Comparison of ENCODE assay signal across 8 cellular contexts in genomic region chr1:108560430-108561144, GRCh38. TPM values are rescaled to one million over a fixed set of nuclear protein-coding genes. Genes with fewer than 3 reads are reported as not detected.
A peak's percentile ranks its signal among the peaks of the same experiment; 100 is the strongest.
DNase-seq lines count a peak whose midpoint lies in the region; ATAC-seq, FAIRE-seq and TF ChIP-seq lines count a peak whose summit lies in the region.

No MANE protein-coding gene starts in this region.

- no TSS peak for BruUV-seq in HCT116 (replicated peaks; lab: Mats Ljungman, UMichigan)
- BruUV-seq in GM12878 (replicated peaks; lab: Mats Ljungman, UMichigan) = no TSS peak

- no peaks in the 10 kb centered on the region for H4K20me1 ChIP-seq in HCT116 (ENCODE audit: insufficient read depth)
- no peaks in the 10 kb centered on the region for H4K20me1 ChIP-seq in GM12878 (ENCODE audit: control insufficient read depth, insufficient read depth)

- POLR2A ChIA-PET in HCT116 (lab: Charles Lee) = interaction anchor here (2.4 kb wide), 1 partner anchor 48 kb away, joined by 8 read pairs; no protein-coding TSS in a partner anchor
- POLR2A ChIA-PET in GM12878 (lab: Charles Lee) = interaction anchor here (0.5 to 2.9 kb wide), 9 partner anchors 10 to 362 kb away, joined by 3 to 24 read pairs (median 4); partner anchors contain the start of gene PRPF38B

- intact Hi-C loops in HCT116 (cut with micrococcal nuclease) = loop anchor here (1.0 to 5.0 kb wide), 3 partner anchors 48 to 778 kb away; no protein-coding TSS in a partner anchor
- intact Hi-C loops in GM12878 (cut with micrococcal nuclease; ENCODE audit: unreplicated experiment) = loop anchor here (1.0 to 2.0 kb wide), 3 partner anchors 28 to 82 kb away; no protein-coding TSS in a partner anchor

- TF ChIP-seq POLR2A in HCT116 (IDR thresholded peaks at IDR 0.05; ENCODE audit: borderline replicate concordance, extremely low read depth, insufficient read depth, insufficient read length) (peak; percentile 38), GM12878 (IDR thresholded peaks at IDR 0.05; ENCODE audit: low read depth, low read length) (peak; percentile 68)

- H3K36me3 ChIP-seq in HCT116 (ENCODE audit: control insufficient read depth in 1 of 2, insufficient read depth in 2 of 2, low read length in 2 of 2) (no peaks in the 10 kb centered on the region), GM12878 (ENCODE audit: control insufficient read depth in 2 of 2, insufficient read depth in 2 of 2, low read length in 1 of 2) (no peaks in the 10 kb centered on the region), small intestine (ENCODE audit: control insufficient read depth in 2 of 2, insufficient read depth in 2 of 2, low read length in 2 of 2) (no peaks in the 10 kb centered on the region)

- no peaks in the 10 kb centered on the region for H3K9me2 ChIP-seq in HCT116 (ENCODE audit: insufficient read depth)

- peak overlapping the region; percentile 64 to 70 for H3K4me3 ChIP-seq in HCT116 (replicated peaks in 1 of 2; ENCODE audit: low read depth in 1 of 2, low read length in 2 of 2)
- peak overlapping the region; percentile 71 for H3K4me3 ChIP-seq in GM12878
- peak overlapping the region; percentile 79 to 85 for H3K4me3 ChIP-seq in small intestine (ENCODE audit: low read depth in 1 of 2, low read length in 2 of 2)

- no peaks in the 10 kb centered on the region for H3K27me3 ChIP-seq in HCT116 (ENCODE audit: insufficient read depth, low read length)
- H3K27me3 ChIP-seq in GM12878 (replicated peaks in 1 of 2; ENCODE audit: control insufficient read depth in 2 of 2, insufficient read depth in 2 of 2, low read length in 1 of 2) = no peaks in the 10 kb centered on the region
- H3K27me3 ChIP-seq in small intestine (ENCODE audit: control insufficient read depth in 2 of 2, insufficient read depth in 2 of 2, low read length in 2 of 2) = no peaks in the 10 kb centered on the region

- peaks cover 2% of the 10 kb centered on the region for H3K36me3 Mint-ChIP-seq in T-helper 17 cell (ENCODE audit: low read depth)

- H3K79me2 ChIP-seq in HCT116 (ENCODE audit: insufficient read depth, low read length) (0 out of 2 replicates have a peak, but pooled peaks cover 6% of the 10 kb centered on the region), GM12878 (ENCODE audit: control insufficient read depth, insufficient read depth, low read length) (peaks cover 2% of the 10 kb centered on the region)

- H3K27me3 Mint-ChIP-seq in T-helper 17 cell = no peaks in the 10 kb centered on the region

- no peaks in the 10 kb centered on the region for H3K9me3 ChIP-seq in HCT116 (ENCODE audit: control insufficient read depth in 1 of 2, insufficient read depth in 1 of 2, low read depth in 1 of 2, low read length in 2 of 2)
- no peaks in the 10 kb centered on the region for H3K9me3 ChIP-seq in T-helper 17 cell (ENCODE audit: control insufficient read depth, low read length, poor library complexity, severe bottlenecking)
- no peaks in the 10 kb centered on the region for H3K9me3 ChIP-seq in GM12878 (replicated peaks; ENCODE audit: control insufficient read depth, insufficient read depth, low read length)
- H3K9me3 ChIP-seq in small intestine (ENCODE audit: control insufficient read depth, low read depth) = no peaks in the 10 kb centered on the region

- H3K4me2 ChIP-seq in HCT116 (ENCODE audit: low read length) (peak overlapping the region; percentile 76), GM12878 (ENCODE audit: control insufficient read depth, insufficient read depth) (peak overlapping the region; percentile 97)

- TF ChIP-seq EP300 in GM12878 (IDR thresholded peaks at IDR 0.05; ENCODE audit: borderline replicate concordance in 1 of 2, control insufficient read depth in 1 of 2, low read depth in 2 of 2, low read length in 2 of 2) = no peak

- ATAC-seq in HCT116 = peak; percentile 72
- ATAC-seq in T-helper 17 cell = peak; percentile 8
- ATAC-seq in GM12878 = peak; percentile 3
- no peak for ATAC-seq in GM19035 (IDR thresholded peaks at IDR 0.05; ENCODE audit: unreplicated experiment)

- in situ Hi-C loops in GM12878 (cut with MboI) = loop anchor here (5.0 to 10.0 kb wide), 2 partner anchors 48 to 356 kb away; partner anchors contain the start of gene SLC25A24

- no peak for TF ChIP-seq RAD21 in HCT116 (IDR thresholded peaks at IDR 0.05; ENCODE audit: low read depth)
- no peak for TF ChIP-seq RAD21 in GM12878 (IDR thresholded peaks at IDR 0.05; ENCODE audit: insufficient read depth, low read depth, low read length)

- peak; percentile 72 for DNase-seq in GM10266 (ENCODE audit: extremely low spot score)
- DNase-seq in HCT116 (ENCODE audit: low read depth, low spot score) = peak; percentile 70
- peak; percentile 83 for DNase-seq in NAMALWA (ENCODE audit: low spot score)
- DNase-seq in T-helper 17 cell = peak in 2 of 3 donors; percentile 18 to 33
- DNase-seq in GM12878 (ENCODE audit: low read depth, low spot score) = no peak
- DNase-seq in iPS-NIHi11 (ENCODE audit: low spot score) = peak; percentile 40
- peak; percentile 37 for DNase-seq in small intestine

- FAIRE-seq in GM12878 (lab: Jason Lieb, UNC) (no peak), small intestine (lab: Jason Lieb, UNC) (no peak)

- H3K27ac ChIP-seq in HCT116 (ENCODE audit: low read depth, low read length) = peak overlapping the region; percentile 48; the same call in 1 of the 2 replicates
- peak overlapping the region; percentile 19; the same call in 1 of the 2 replicates for H3K27ac ChIP-seq in GM12878 (ENCODE audit: control insufficient read depth, insufficient read depth)
- peak overlapping the region; percentile 80 to 91 for H3K27ac ChIP-seq in small intestine (ENCODE audit: low read depth in 1 of 2, low read length in 1 of 2)

- H2AFZ ChIP-seq in HCT116 (ENCODE audit: low read depth, low read length, poor library complexity, severe bottlenecking) (no peak overlapping the region), GM12878 (ENCODE audit: control insufficient read depth, low read depth, low read length) (peak overlapping the region; percentile 82)

- H3K4me1 Mint-ChIP-seq in T-helper 17 cell = peaks cover 30% of the 10 kb centered on the region

- H3K9ac ChIP-seq in HCT116 (ENCODE audit: low read length) (peak overlapping the region; percentile 56), GM12878 (ENCODE audit: control insufficient read depth, insufficient read depth, low read length) (peak overlapping the region; percentile 60)

- H3K4me3 Mint-ChIP-seq in T-helper 17 cell = peak overlapping the region; percentile 98

- H3K4me1 ChIP-seq in HCT116 (ENCODE audit: control insufficient read depth in 1 of 2, insufficient read depth in 2 of 2, low read length in 2 of 2) (peaks cover 11 to 23% of the 10 kb centered on the region in 2 experiments), GM12878 (ENCODE audit: control insufficient read depth, insufficient read depth, low read length) (peaks cover 29% of the 10 kb centered on the region), small intestine (ENCODE audit: control insufficient read depth in 2 of 2, insufficient read depth in 1 of 2, low read depth in 1 of 2, low read length in 1 of 2) (peaks cover 0 to 5% of the 10 kb centered on the region in 2 donors)

- TF ChIP-seq CTCF in GM10266 (IDR thresholded peaks at IDR 0.05; ENCODE audit: control insufficient read depth, insufficient read depth, low read depth, missing control alignments) = no peak
- TF ChIP-seq CTCF in HCT116 (IDR thresholded peaks at IDR 0.05 in 2 of 3, conservative IDR thresholded peaks at IDR 0.05 in 1 of 3; ENCODE audit: borderline replicate concordance in 1 of 3, insufficient read depth in 1 of 3, low read depth in 2 of 3, low read length in 2 of 3) = no peak
- 0 out of 6 replicates have a peak, but pooled peaks of 2 of the 3 experiments have one; percentile 3 to 15 for TF ChIP-seq CTCF in GM12878 (IDR thresholded peaks at IDR 0.05 in 2 of 3, conservative IDR thresholded peaks at IDR 0.05 in 1 of 3; ENCODE audit: control insufficient read depth in 2 of 3, extremely low read depth in 1 of 3, insufficient read depth in 1 of 3, low read depth in 3 of 3, low read length in 3 of 3)

- RAD21 ChIA-PET in HCT116 (lab: Charles Lee; ENCODE audit: low non-redundant PET in 1 of 2, low total read pairs in 2 of 2, uncharacterized antibody in 2 of 2, unreplicated experiment in 2 of 2) (no interaction called here), GM12878 (lab: Charles Lee; ENCODE audit: unreplicated experiment) (interaction anchor here (0.6 to 7.1 kb wide), 21 partner anchors 9 to 785 kb away, joined by 3 to 92 read pairs (median 6); partner anchors contain the start of genes PRPF38B and SLC25A24)

- H3K27ac Mint-ChIP-seq in T-helper 17 cell = peak overlapping the region; percentile 96

- CTCF ChIA-PET in HCT116 (lab: Charles Lee) (interaction anchor here (0.8 to 5.1 kb wide), 12 partner anchors 9 to 778 kb away, joined by 3 to 52 read pairs (median 6); a partner anchor contains a TSS), GM12878 (lab: Yijun Ruan, JAX) (interaction anchor here (0.5 to 7.0 kb wide), 33 partner anchors 9 to 781 kb away, joined by 3 to 258 read pairs (median 5); partner anchors contain the start of genes PRPF38B and SLC25A24)

- SMC1A ChIA-PET in GM12878 (lab: Charles Lee; ENCODE audit: uncharacterized antibody, unreplicated experiment) = interaction anchor here (0.7 to 6.8 kb wide), 25 partner anchors 9 to 364 kb away, joined by 3 to 161 read pairs (median 6); partner anchors contain the start of gene PRPF38B

- WGBS in GM12878 (ENCODE audit: insufficient coverage, insufficient replicate concordance, low lambda C conversion rate, missing lambda C conversion rate) = 4% methylated on average over 22 of the region's 22 CpGs
- 1 to 4% (median 4%) methylated on average over 17 to 22 of the region's 22 CpGs for WGBS in small intestine, 3 donors

RNA-seq across cellular contexts. Expression of gene EEIG2, which starts 0.7 kb away (rescaled TPM):
- total RNA-seq in HCT116 (2021; ENCODE audit: unreplicated experiment) (16.0 TPM), T-helper 17 cell (10 to 100 TPM; 11.4 to 11.7 TPM), GM12878 (2014; rRNA removed) (14.3 and 16.7 TPM in 2 replicates), GM12878 (2014; rRNA removed; fragmentation: Illumina TruSeq; extraction: Trizol) (16.2 and 17.4 TPM in 2 replicates), GM12878 (2021) (16.2 and 17.2 TPM in 2 replicates)
- 3.1 and 4.0 TPM in 2 replicates for polyA plus RNA-seq in HCT116 (2012)
- total RNA-seq in GM12878 (2013; cell fraction: nucleolus; rRNA removed) = 14.4 and 17.2 TPM in 2 replicates
- 2.1 TPM for polyA plus RNA-seq in GM12878 (2011; ENCODE audit: low read depth)
- polyA plus RNA-seq in GM12878 (2011; rRNA removed) (8.1 and 12.1 TPM in 2 replicates), GM12878 (2014; fragmentation: Illumina TruSeq; extraction: Trizol) (12.3 and 19.1 TPM in 2 replicates), GM12878 (2014; fragmentation: Nextera tagmentation; extraction: Ambion mirVana) (1 to 10 TPM; 3.5 to 4.9 TPM), GM12878 (2014; rRNA removed) (8.0 and 11.5 TPM in 2 replicates), GM12878 (2016; fragmentation: Nextera tagmentation; extraction: Ambion mirVana) (1 to 10 TPM; 1.4 to 1.5 TPM), small intestine (10 to 100 TPM in 1 of 3 donors, 1 to 10 TPM in 2; 7.8 to 10.9 (median 8.3) TPM)
- polyA plus RNA-seq in GM12878 (2011; cell fraction: cytosol; rRNA removed) = 3.4 and 3.6 TPM in 2 replicates
- 5.4 and 6.3 TPM in 2 replicates for polyA plus RNA-seq in GM12878 (2011; cell fraction: nucleus; rRNA removed)
- 2.9 and 3.6 TPM in 2 replicates for polyA plus RNA-seq in GM12878 (2012)
- polyA minus RNA-seq in GM12878 (2011; rRNA and poly(A)+ RNA removed) = 7.8 and 8.3 TPM in 2 replicates
- polyA minus RNA-seq in GM12878 (2011; cell fraction: cytosol; rRNA and poly(A)+ RNA removed) = 2.8 and 4.2 TPM in 2 replicates
- polyA minus RNA-seq in GM12878 (2011; cell fraction: nucleus; rRNA and poly(A)+ RNA removed) = 3.5 and 5.7 TPM in 2 replicates

Comparison
In these comparisons a context has a peak if more than half of its experiments do, and no peak if none do; other contexts are left out.
1. CTCF ChIP-seq: peak in GM12878 (2 of 3); none in GM10266 (single experiment) and HCT116 (0 of 3).
2. H3K27ac ChIP-seq: peak in every context shown above with its lines; median percentile 86 in small intestine; 48 in HCT116; 19 in GM12878.
3. Peak in every context shown above with its lines, with median percentiles within 50 percentile points of each other: H3K4me3 ChIP-seq.